Comparison of ENCODE assay signal across 20 cellular contexts in genomic region chr10:22754298-22754697, GRCh38. TPM values are rescaled to one million over a fixed set of nuclear protein-coding genes. Genes with fewer than 3 reads are reported as not detected.
DNase-seq lines count a peak whose midpoint lies in the region; ATAC-seq, FAIRE-seq and TF ChIP-seq lines count a peak whose summit lies in the region.
"Had no signal": no experiment of that assay in that cellular context is flagged by ENCODE, and none has a peak within 500 bp of the region (broad histone marks: within the 10 kb centered on the region; RNA-seq: fewer than 3 reads in every experiment).

No MANE protein-coding gene starts in this region.

- H2AFZ ChIP-seq in ACC112 (ENCODE audit: low read length, unreplicated experiment) (peak overlapping the region; percentile 37), HepG2 (ENCODE audit: low read length) (no peak overlapping the region), neural progenitor cell (replicated peaks) (no peak overlapping the region)

- no peaks in the 10 kb centered on the region for H3K36me3 Mint-ChIP-seq in neural progenitor cell

- no peak for TF ChIP-seq RAD21 in HepG2 (CRISPR knock-in tag; IDR thresholded peaks at IDR 0.05)

- no peak overlapping the region for H3K27ac Mint-ChIP-seq in neural progenitor cell
- H3K27ac Mint-ChIP-seq: CD4-positive, alpha-beta T cell had no signal

- DNase-seq in KBM-7 (peak; percentile 24), UCSD-AML1 (lab: John Stamatoyannopoulos, UW; ENCODE audit: unreplicated experiment) (peak; percentile 17), lower lobe of right lung (no peak), HepG2 (ENCODE audit: low spot score) (no peak), MG63 (no peak), neural progenitor cell (ENCODE audit: low spot score) (no peak)
- DNase-seq: ACHN; BE2C; C1 segment of cervical spinal cord; Caco-2; CD4-positive, alpha-beta T cell; IMR-90 had no signal

- peaks cover 13% of the 10 kb centered on the region for H3K4me1 ChIP-seq in ACC112 (ENCODE audit: control insufficient read depth, insufficient read depth, low read length, unreplicated experiment)
- H3K4me1 ChIP-seq in lower lobe of right lung, result no peaks in the 10 kb centered on the region
- H3K4me1 ChIP-seq in HepG2 (ENCODE audit: insufficient read depth, low read length), result no peaks in the 10 kb centered on the region
- no peaks in the 10 kb centered on the region for H3K4me1 ChIP-seq in neural progenitor cell
- H3K4me1 ChIP-seq: BE2C, Caco-2, HAP-1 had no signal

- no peak for FAIRE-seq in HepG2 (lab: Jason Lieb, UNC)
- FAIRE-seq: D721Med, G401.6, GM12891, GM19239, H1 had no signal

- no peaks in the 10 kb centered on the region for H3K9me3 ChIP-seq in lower lobe of right lung
- no peaks in the 10 kb centered on the region for H3K9me3 ChIP-seq in HepG2 (ENCODE audit: low read length)
- no peaks in the 10 kb centered on the region for H3K9me3 ChIP-seq in MG63
- no peaks in the 10 kb centered on the region for H3K9me3 ChIP-seq in neural progenitor cell (ENCODE audit: low read depth)
- H3K9me3 ChIP-seq: BE2C, Caco-2, HAP-1 had no signal

- intact Hi-C loops in lower lobe of right lung (cut with DNase I) (no loop called here), HepG2 (cut with micrococcal nuclease; ENCODE audit: unreplicated experiment) (no loop called here)

- TF ChIP-seq POLR2A in HepG2 (IDR thresholded peaks at IDR 0.05; ENCODE audit: insufficient read depth in 1 of 2, low read depth in 2 of 2, low read length in 2 of 2), result no peak

- no peak overlapping the region for H3K4me3 Mint-ChIP-seq in neural progenitor cell
- H3K4me3 Mint-ChIP-seq: CD4-positive, alpha-beta T cell had no signal

- in situ Hi-C loops in KBM-7 (cut with MboI; ENCODE audit: low pct_unique_long_range_greater_than_20kb, low sequenced_read_pairs) (no loop called here), HepG2 (cut with HindIII; ENCODE audit: extremely low pct_ligation_motif_present, low pct_unique_long_range_greater_than_20kb) (no loop called here)

- H3K4me1 Mint-ChIP-seq in neural progenitor cell, result no peaks in the 10 kb centered on the region

- TF ChIP-seq EP300 in HepG2 (IDR thresholded peaks at IDR 0.05; ENCODE audit: low read depth in 2 of 2, low read length in 2 of 2) (no peak), HepG2 (CRISPR knock-in tag; IDR thresholded peaks at IDR 0.05; ENCODE audit: borderline replicate concordance) (no peak)

- H3K4me3 ChIP-seq in ACC112 (ENCODE audit: low read depth, low read length) (no peak overlapping the region), lower lobe of right lung (no peak overlapping the region), HepG2 (replicated peaks in 1 of 3; ENCODE audit: insufficient read depth in 1 of 3, low read depth in 2 of 3, low read length in 3 of 3) (no peak overlapping the region), MG63 (no peak overlapping the region), neural progenitor cell (no peak overlapping the region)
- H3K4me3 ChIP-seq: HAP-1 had no signal

- H4K20me1 ChIP-seq in HepG2 (ENCODE audit: insufficient read depth, low read length), result no peaks in the 10 kb centered on the region
- H4K20me1 ChIP-seq in neural progenitor cell (ENCODE audit: low read depth), result no peaks in the 10 kb centered on the region

- H3K27me3 Mint-ChIP-seq in neural progenitor cell (ENCODE audit: insufficient read depth, low read depth), result peaks cover 2% of the 10 kb centered on the region
- H3K27me3 Mint-ChIP-seq: CD4-positive, alpha-beta T cell had no signal

- POLR2A ChIA-PET in HepG2 (lab: Yijun Ruan, JAX), result no interaction called here

- H3K36me3 ChIP-seq in ACC112 (ENCODE audit: insufficient read depth, low read length) (no peaks in the 10 kb centered on the region), lower lobe of right lung (no peaks in the 10 kb centered on the region), HepG2 (replicated peaks in 1 of 2; ENCODE audit: control insufficient read depth in 1 of 2, insufficient read depth in 2 of 2, low read length in 2 of 2) (no peaks in the 10 kb centered on the region), MG63 (no peaks in the 10 kb centered on the region), neural progenitor cell (no peaks in the 10 kb centered on the region)
- H3K36me3 ChIP-seq: BE2C, HAP-1 had no signal

- no peak overlapping the region for H3K9ac ChIP-seq in HepG2 (ENCODE audit: insufficient read depth, low read depth, low read length)
- H3K9ac ChIP-seq in neural progenitor cell, result no peak overlapping the region

- H3K27me3 ChIP-seq in ACC112 (ENCODE audit: insufficient read depth, low read length) (no peaks in the 10 kb centered on the region), lower lobe of right lung (ENCODE audit: low read depth) (no peaks in the 10 kb centered on the region), HepG2 (ENCODE audit: control insufficient read depth in 1 of 2, insufficient read depth in 2 of 2, low read length in 2 of 2) (no peaks in the 10 kb centered on the region; a peak in 1 of 5 replicates), MG63 (no peaks in the 10 kb centered on the region), neural progenitor cell (no peaks in the 10 kb centered on the region)
- H3K27me3 ChIP-seq: BE2C had no signal

- ATAC-seq in lower lobe of right lung (peak; percentile 30 to 50), HepG2 (no peak)

- H3K27ac ChIP-seq in ACC112 (ENCODE audit: low read depth, low read length) (no peak overlapping the region), lower lobe of right lung (no peak overlapping the region), HepG2 (ENCODE audit: extremely low read length, insufficient read depth, low read length) (no peak overlapping the region), neural progenitor cell (no peak overlapping the region)
- H3K27ac ChIP-seq: HL-60 had no signal

- TF ChIP-seq CTCF in lower lobe of right lung (IDR thresholded peaks at IDR 0.05), result no peak
- TF ChIP-seq CTCF in HepG2 (CRISPR knock-in tag; IDR thresholded peaks at IDR 0.05), result no peak
- TF ChIP-seq CTCF in neural progenitor cell (IDR thresholded peaks at IDR 0.05), result no peak

- no peak overlapping the region for H3K4me2 ChIP-seq in HepG2 (ENCODE audit: low read depth, low read length)
- no peak overlapping the region for H3K4me2 ChIP-seq in neural progenitor cell

- BruUV-seq in HepG2 (replicated peaks; lab: Mats Ljungman, UMichigan), result no TSS peak

- H3K79me2 ChIP-seq in ACC112 (ENCODE audit: control insufficient read depth, insufficient read depth, low read length, unreplicated experiment) (no peaks in the 10 kb centered on the region), HepG2 (ENCODE audit: insufficient read depth, low read length) (no peaks in the 10 kb centered on the region), neural progenitor cell (ENCODE audit: low read depth) (no peaks in the 10 kb centered on the region)

- H3F3A ChIP-seq in neural progenitor cell (ENCODE audit: low read depth), result no peaks in the 10 kb centered on the region

- 38% methylated on average over 4 of the region's 4 CpGs for WGBS in HepG2 (ENCODE audit: low lambda C conversion rate)

- CTCF ChIA-PET in HepG2 (lab: Yijun Ruan, JAX; ENCODE audit: low intra/inter-chr PET ratio, low total read pairs), result no interaction called here

- no peaks in the 10 kb centered on the region for H3K9me3 Mint-ChIP-seq in neural progenitor cell
- H3K9me3 Mint-ChIP-seq: CD4-positive, alpha-beta T cell had no signal

TF ChIP-seq in HepG2, 621 proteins besides CTCF, POLR2A, EP300 and RAD21 (continues in another document):
- TF ChIP-seq SP5 (CRISPR knock-in tag; IDR thresholded peaks at IDR 0.05; ENCODE audit: borderline replicate concordance, low read depth) (no peak), NCOR1 (IDR thresholded peaks at IDR 0.05; ENCODE audit: borderline replicate concordance, low read length) (no peak), ATRX (CRISPR knock-in tag; IDR thresholded peaks at IDR 0.05; ENCODE audit: borderline replicate concordance) (no peak), SNAPC2 (CRISPR knock-in tag; IDR thresholded peaks at IDR 0.05) (no peak), GATAD1 (CRISPR knock-in tag; IDR thresholded peaks at IDR 0.05) (no peak), ATF7-NPFF (CRISPR knock-in tag; IDR thresholded peaks at IDR 0.05; ENCODE audit: low read depth) (no peak), TBP (CRISPR knock-in tag; IDR thresholded peaks at IDR 0.05) (no peak), MATR3 (CRISPR knock-in tag; IDR thresholded peaks at IDR 0.05) (no peak), SSRP1 (CRISPR knock-in tag; IDR thresholded peaks at IDR 0.05) (no peak), NAIF1 (CRISPR knock-in tag; IDR thresholded peaks at IDR 0.05; ENCODE audit: borderline replicate concordance) (no peak), ZNF546 (CRISPR knock-in tag; conservative IDR thresholded peaks at IDR 0.05) (no peak)

RNA-seq across cellular contexts. Expression of gene PIP4K2A, which starts 39.9 kb away (rescaled TPM):
- total RNA-seq in lower lobe of right lung, result 67.6 TPM
- 22.6 and 25.7 TPM in 2 replicates for total RNA-seq in HepG2 (2016; rRNA removed; fragmentation: Illumina TruSeq; extraction: Trizol)
- 6.1 and 10.2 TPM in 2 replicates for total RNA-seq in HepG2 (2016; cell fraction: cytosol; rRNA removed; fragmentation: Illumina TruSeq; extraction: Trizol; ENCODE audit: low read depth)
- total RNA-seq in HepG2 (2016; cell fraction: insoluble cytoplasmic fraction; rRNA removed; fragmentation: Illumina TruSeq; extraction: Trizol), result 20.3 and 22.2 TPM in 2 replicates
- 24.0 and 27.4 TPM in 2 replicates for total RNA-seq in HepG2 (2016; cell fraction: membrane; rRNA removed; fragmentation: Illumina TruSeq; extraction: Trizol)
- total RNA-seq in HepG2 (2016; cell fraction: nucleus; rRNA removed; fragmentation: Illumina TruSeq; extraction: Trizol), result 11.6 and 11.8 TPM in 2 replicates
- polyA plus RNA-seq in HepG2 (2011; rRNA removed), result 7.1 and 9.1 TPM in 2 replicates
- polyA plus RNA-seq in HepG2 (2011; cell fraction: cytosol; rRNA removed), result 5.3 and 6.6 TPM in 2 replicates
- polyA plus RNA-seq in HepG2 (2011; cell fraction: nucleus; rRNA removed), result 2.9 and 4.2 TPM in 2 replicates
- polyA plus RNA-seq in HepG2 (2012), result 5.0 and 6.5 TPM in 2 replicates
- polyA plus RNA-seq in HepG2 (2016; cell fraction: cytosol; fragmentation: Illumina TruSeq; extraction: Trizol; ENCODE audit: low read depth), result 5.4 and 7.9 TPM in 2 replicates
- 25.0 and 34.3 TPM in 2 replicates for polyA plus RNA-seq in HepG2 (2016; cell fraction: insoluble cytoplasmic fraction; fragmentation: Illumina TruSeq; extraction: Trizol; ENCODE audit: low read depth)
- polyA plus RNA-seq in HepG2 (2016; cell fraction: membrane; fragmentation: Illumina TruSeq; extraction: Trizol; ENCODE audit: low read depth), result 18.1 and 20.5 TPM in 2 replicates
- 13.7 and 14.2 TPM in 2 replicates for polyA plus RNA-seq in HepG2 (2016; cell fraction: nucleus; fragmentation: Illumina TruSeq; extraction: Trizol; ENCODE audit: insufficient read depth, low read depth)
- polyA minus RNA-seq in HepG2 (2011; rRNA and poly(A)+ RNA removed; ENCODE audit: low replicate concordance), result 6.7 and 9.6 TPM in 2 replicates
- polyA minus RNA-seq in HepG2 (2011; cell fraction: cytosol; rRNA and poly(A)+ RNA removed), result 11.4 and 13.8 TPM in 2 replicates
- polyA minus RNA-seq in HepG2 (2011; cell fraction: nucleus; rRNA and poly(A)+ RNA removed), result 19.6 and 21.5 TPM in 2 replicates
- total RNA-seq in MG63 (2014; rRNA removed; shearing (Covaris generic); ENCODE audit: low replicate concordance), result 17.4 and 17.8 TPM in 2 replicates
- 23.7 and 37.6 TPM in 2 replicates for total RNA-seq in neural progenitor cell (ENCODE audit: low replicate concordance)

Comparison
In these comparisons a context has a peak if more than half of its experiments do, and no peak if none do; other contexts are left out.
1. DNase-seq: peak in KBM-7 (single experiment) and UCSD-AML1 (single experiment); none in lower lobe of right lung (single experiment), HepG2 (single experiment), MG63 (single experiment) and neural progenitor cell (single experiment).